ENCODE assay signal across 1 cellular context in the genomic region with DNA sequence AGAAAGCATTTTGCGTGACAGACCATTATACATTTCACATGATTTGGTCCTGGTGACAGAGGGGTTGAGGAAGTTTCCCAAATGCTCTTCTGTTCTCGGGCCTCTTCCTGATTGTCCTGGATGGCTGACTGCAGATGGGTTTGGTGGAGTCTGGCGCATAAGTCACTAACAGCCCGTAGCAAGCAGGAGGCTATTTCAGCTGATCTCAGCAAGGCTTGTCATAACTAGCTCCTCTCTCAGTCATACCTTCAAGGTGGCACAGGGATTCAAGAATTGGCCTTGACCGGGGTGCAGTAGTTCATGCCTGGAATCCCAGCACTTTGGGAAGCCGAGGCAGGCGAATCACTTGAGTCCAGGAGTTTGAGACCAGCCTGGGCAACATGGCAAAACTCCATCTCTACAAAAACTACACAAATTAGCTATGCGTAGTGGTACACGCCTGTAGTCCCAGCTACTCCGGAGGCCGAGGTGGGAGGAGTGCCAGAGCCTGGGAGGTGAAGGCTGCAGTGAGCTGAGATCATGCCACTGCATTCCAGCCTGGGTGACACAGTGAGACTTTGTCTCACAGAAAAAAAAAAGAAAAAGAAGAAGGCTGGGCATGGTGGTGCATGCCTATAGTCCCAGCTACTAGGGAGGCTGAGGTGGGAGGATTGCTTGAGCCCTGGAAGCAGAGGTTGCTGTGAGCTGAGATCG.
TF ChIP-seq lines count a peak whose summit lies in the region.

No MANE protein-coding gene starts in this region.

TF ChIP-seq in GM23338, 12 proteins besides CTCF, POLR2A, EP300 and RAD21 (continued from another document):
- TF ChIP-seq, protein P1, sequence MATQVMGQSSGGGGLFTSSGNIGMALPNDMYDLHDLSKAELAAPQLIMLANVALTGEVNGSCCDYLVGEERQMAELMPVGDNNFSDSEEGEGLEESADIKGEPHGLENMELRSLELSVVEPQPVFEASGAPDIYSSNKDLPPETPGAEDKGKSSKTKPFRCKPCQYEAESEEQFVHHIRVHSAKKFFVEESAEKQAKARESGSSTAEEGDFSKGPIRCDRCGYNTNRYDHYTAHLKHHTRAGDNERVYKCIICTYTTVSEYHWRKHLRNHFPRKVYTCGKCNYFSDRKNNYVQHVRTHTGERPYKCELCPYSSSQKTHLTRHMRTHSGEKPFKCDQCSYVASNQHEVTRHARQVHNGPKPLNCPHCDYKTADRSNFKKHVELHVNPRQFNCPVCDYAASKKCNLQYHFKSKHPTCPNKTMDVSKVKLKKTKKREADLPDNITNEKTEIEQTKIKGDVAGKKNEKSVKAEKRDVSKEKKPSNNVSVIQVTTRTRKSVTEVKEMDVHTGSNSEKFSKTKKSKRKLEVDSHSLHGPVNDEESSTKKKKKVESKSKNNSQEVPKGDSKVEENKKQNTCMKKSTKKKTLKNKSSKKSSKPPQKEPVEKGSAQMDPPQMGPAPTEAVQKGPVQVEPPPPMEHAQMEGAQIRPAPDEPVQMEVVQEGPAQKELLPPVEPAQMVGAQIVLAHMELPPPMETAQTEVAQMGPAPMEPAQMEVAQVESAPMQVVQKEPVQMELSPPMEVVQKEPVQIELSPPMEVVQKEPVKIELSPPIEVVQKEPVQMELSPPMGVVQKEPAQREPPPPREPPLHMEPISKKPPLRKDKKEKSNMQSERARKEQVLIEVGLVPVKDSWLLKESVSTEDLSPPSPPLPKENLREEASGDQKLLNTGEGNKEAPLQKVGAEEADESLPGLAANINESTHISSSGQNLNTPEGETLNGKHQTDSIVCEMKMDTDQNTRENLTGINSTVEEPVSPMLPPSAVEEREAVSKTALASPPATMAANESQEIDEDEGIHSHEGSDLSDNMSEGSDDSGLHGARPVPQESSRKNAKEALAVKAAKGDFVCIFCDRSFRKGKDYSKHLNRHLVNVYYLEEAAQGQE (IDR thresholded peaks at IDR 0.05; ENCODE audit: unreplicated experiment), result no peak
- TF ChIP-seq EZH2 (IDR thresholded peaks at IDR 0.05; ENCODE audit: low read depth, unreplicated experiment) (no peak), ZNF114 (CRISPR knock-in tag; IDR thresholded peaks at IDR 0.05) (no peak), NANOG (IDR thresholded peaks at IDR 0.05; ENCODE audit: borderline replicate concordance) (no peak)
TF ChIP-seq in GM23338: peak in this region for 0.
